9 cellular contexts compared by ENCODE assay signal in genomic region chr5:34487202-34487879, GRCh38.
DNase-seq lines count a peak whose midpoint lies in the region; ATAC-seq and TF ChIP-seq lines count a peak whose summit lies in the region.
"Had no signal": no experiment of that assay in that cellular context is flagged by ENCODE, and none has a peak within 500 bp of the region (broad histone marks: within the 10 kb centered on the region; RNA-seq: fewer than 3 reads in every experiment).

No MANE protein-coding gene starts in this region.

- no peaks in the 10 kb centered on the region for H3F3A ChIP-seq in MM.1S (ENCODE audit: insufficient read depth, low read length)

- H3K4me1 ChIP-seq in MM.1S (ENCODE audit: low read length) (no peaks in the 10 kb centered on the region), SJCRH30 (peaks cover 16% of the 10 kb centered on the region)

- ATAC-seq in SK-N-SH treated with all-trans-retinoic acid at 6 μM for 48 hours, result 0 out of 3 replicates have a peak, but pooled peaks have one; percentile 17
- no peak for ATAC-seq in GM18505 (IDR thresholded peaks at IDR 0.05; ENCODE audit: unreplicated experiment)

- H3K9me3 ChIP-seq in MM.1S (replicated peaks; ENCODE audit: insufficient read depth, low read length) (no peaks in the 10 kb centered on the region), SJCRH30 (replicated peaks) (no peaks in the 10 kb centered on the region)

- H3K27me3 ChIP-seq in MM.1S (replicated peaks; ENCODE audit: insufficient read depth, low read length) (no peaks in the 10 kb centered on the region), SJCRH30 (no peaks in the 10 kb centered on the region)

- H3K4me2 ChIP-seq in MM.1S (ENCODE audit: low read depth, low read length), result no peak overlapping the region

- no peaks in the 10 kb centered on the region for H4K20me1 ChIP-seq in MM.1S (ENCODE audit: insufficient read depth, low read length)

- DNase-seq in HCEC 1CT (peak; percentile 95), glomerular endothelial cell (ENCODE audit: extremely low read depth, low read depth, low spot score) (peak; percentile 50), smooth muscle cell of the brain vasculature (ENCODE audit: low read depth, low spot score) (peak; percentile 62), MM.1S (no peak), SJCRH30 (no peak), GM13977 (ENCODE audit: low spot score) (no peak)
- DNase-seq: stimulated activated CD4-positive, alpha-beta T cell treated with anti-CD3 and anti-CD28 coated beads, Interleukin-4, amount 100 ng/mL, for 1 hour had no signal

- no peak for TF ChIP-seq POLR2A in GM18505 (IDR thresholded peaks at IDR 0.05; ENCODE audit: borderline replicate concordance, extremely low read depth, insufficient read depth, insufficient read length)

- no peaks in the 10 kb centered on the region for H3K9me2 ChIP-seq in MM.1S (replicated peaks; ENCODE audit: insufficient read depth, low read length)

- TF ChIP-seq CTCF in MM.1S (IDR thresholded peaks at IDR 0.05; ENCODE audit: low read length) (no peak), GM13977 (IDR thresholded peaks at IDR 0.05; ENCODE audit: extremely low read depth, insufficient read depth, missing control alignments) (no peak)

- no peak overlapping the region for H2AFZ ChIP-seq in MM.1S (ENCODE audit: low read length)

- H3K36me3 ChIP-seq in MM.1S (replicated peaks; ENCODE audit: insufficient read depth, low read length), result no peaks in the 10 kb centered on the region
- H3K36me3 ChIP-seq in SJCRH30, result no peaks in the 10 kb centered on the region

- H3K9ac ChIP-seq in MM.1S (ENCODE audit: low read length), result no peak overlapping the region

- in situ Hi-C loops in GM13977 (cut with MboI; ENCODE audit: low pct_unique_long_range_greater_than_20kb, low sequenced_read_pairs, unreplicated experiment), result loop anchor here (10.0 kb wide), 1 partner anchor 417 kb away; no protein-coding TSS in a partner anchor

- no peak overlapping the region for H3K27ac ChIP-seq in MM.1S (ENCODE audit: low read length)
- H3K27ac ChIP-seq in SJCRH30, result no peak overlapping the region

- no peaks in the 10 kb centered on the region for H3K79me2 ChIP-seq in MM.1S (ENCODE audit: low read length)

- H3K4me3 ChIP-seq in MM.1S (ENCODE audit: low read length) (no peak overlapping the region), SJCRH30 (no peak overlapping the region)

TF ChIP-seq in SK-N-SH treated with all-trans-retinoic acid at 6 μM for 48 hours, 23 proteins besides CTCF, POLR2A, EP300 and RAD21:
- TF ChIP-seq BACH2 (CRISPR knock-in tag; IDR thresholded peaks at IDR 0.05; ENCODE audit: borderline replicate concordance) (no peak), ZFP3 (CRISPR knock-in tag; IDR thresholded peaks at IDR 0.05) (no peak), PATZ1 (CRISPR knock-in tag; IDR thresholded peaks at IDR 0.05; ENCODE audit: borderline replicate concordance) (no peak), OSR1 (CRISPR knock-in tag; IDR thresholded peaks at IDR 0.05) (no peak), CSDC2 (CRISPR knock-in tag; IDR thresholded peaks at IDR 0.05) (no peak), ARNTL (CRISPR knock-in tag; IDR thresholded peaks at IDR 0.05; ENCODE audit: borderline replicate concordance, low read depth) (no peak), ZNF8 (CRISPR knock-in tag; IDR thresholded peaks at IDR 0.05) (no peak), GLIS3 (CRISPR knock-in tag; IDR thresholded peaks at IDR 0.05) (no peak), ZNF565 (CRISPR knock-in tag; conservative IDR thresholded peaks at IDR 0.05; ENCODE audit: low read depth) (no peak), TOX (CRISPR knock-in tag; IDR thresholded peaks at IDR 0.05; ENCODE audit: borderline replicate concordance) (no peak)
- TF ChIP-seq, protein P1, sequence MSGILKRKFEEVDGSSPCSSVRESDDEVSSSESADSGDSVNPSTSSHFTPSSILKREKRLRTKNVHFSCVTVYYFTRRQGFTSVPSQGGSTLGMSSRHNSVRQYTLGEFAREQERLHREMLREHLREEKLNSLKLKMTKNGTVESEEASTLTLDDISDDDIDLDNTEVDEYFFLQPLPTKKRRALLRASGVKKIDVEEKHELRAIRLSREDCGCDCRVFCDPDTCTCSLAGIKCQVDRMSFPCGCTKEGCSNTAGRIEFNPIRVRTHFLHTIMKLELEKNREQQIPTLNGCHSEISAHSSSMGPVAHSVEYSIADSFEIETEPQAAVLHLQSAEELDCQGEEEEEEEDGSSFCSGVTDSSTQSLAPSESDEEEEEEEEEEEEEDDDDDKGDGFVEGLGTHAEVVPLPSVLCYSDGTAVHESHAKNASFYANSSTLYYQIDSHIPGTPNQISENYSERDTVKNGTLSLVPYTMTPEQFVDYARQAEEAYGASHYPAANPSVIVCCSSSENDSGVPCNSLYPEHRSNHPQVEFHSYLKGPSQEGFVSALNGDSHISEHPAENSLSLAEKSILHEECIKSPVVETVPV (CRISPR knock-in tag; IDR thresholded peaks at IDR 0.05), result no peak
- TF ChIP-seq, protein P2, sequence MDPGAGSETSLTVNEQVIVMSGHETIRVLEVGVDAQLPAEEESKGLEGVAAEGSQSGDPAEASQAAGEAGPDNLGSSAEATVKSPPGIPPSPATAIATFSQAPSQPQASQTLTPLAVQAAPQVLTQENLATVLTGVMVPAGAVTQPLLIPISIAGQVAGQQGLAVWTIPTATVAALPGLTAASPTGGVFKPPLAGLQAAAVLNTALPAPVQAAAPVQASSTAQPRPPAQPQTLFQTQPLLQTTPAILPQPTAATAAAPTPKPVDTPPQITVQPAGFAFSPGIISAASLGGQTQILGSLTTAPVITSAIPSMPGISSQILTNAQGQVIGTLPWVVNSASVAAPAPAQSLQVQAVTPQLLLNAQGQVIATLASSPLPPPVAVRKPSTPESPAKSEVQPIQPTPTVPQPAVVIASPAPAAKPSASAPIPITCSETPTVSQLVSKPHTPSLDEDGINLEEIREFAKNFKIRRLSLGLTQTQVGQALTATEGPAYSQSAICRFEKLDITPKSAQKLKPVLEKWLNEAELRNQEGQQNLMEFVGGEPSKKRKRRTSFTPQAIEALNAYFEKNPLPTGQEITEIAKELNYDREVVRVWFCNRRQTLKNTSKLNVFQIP (CRISPR knock-in tag; IDR thresholded peaks at IDR 0.05; ENCODE audit: borderline replicate concordance, low read depth), result no peak
- TF ChIP-seq, protein P3, sequence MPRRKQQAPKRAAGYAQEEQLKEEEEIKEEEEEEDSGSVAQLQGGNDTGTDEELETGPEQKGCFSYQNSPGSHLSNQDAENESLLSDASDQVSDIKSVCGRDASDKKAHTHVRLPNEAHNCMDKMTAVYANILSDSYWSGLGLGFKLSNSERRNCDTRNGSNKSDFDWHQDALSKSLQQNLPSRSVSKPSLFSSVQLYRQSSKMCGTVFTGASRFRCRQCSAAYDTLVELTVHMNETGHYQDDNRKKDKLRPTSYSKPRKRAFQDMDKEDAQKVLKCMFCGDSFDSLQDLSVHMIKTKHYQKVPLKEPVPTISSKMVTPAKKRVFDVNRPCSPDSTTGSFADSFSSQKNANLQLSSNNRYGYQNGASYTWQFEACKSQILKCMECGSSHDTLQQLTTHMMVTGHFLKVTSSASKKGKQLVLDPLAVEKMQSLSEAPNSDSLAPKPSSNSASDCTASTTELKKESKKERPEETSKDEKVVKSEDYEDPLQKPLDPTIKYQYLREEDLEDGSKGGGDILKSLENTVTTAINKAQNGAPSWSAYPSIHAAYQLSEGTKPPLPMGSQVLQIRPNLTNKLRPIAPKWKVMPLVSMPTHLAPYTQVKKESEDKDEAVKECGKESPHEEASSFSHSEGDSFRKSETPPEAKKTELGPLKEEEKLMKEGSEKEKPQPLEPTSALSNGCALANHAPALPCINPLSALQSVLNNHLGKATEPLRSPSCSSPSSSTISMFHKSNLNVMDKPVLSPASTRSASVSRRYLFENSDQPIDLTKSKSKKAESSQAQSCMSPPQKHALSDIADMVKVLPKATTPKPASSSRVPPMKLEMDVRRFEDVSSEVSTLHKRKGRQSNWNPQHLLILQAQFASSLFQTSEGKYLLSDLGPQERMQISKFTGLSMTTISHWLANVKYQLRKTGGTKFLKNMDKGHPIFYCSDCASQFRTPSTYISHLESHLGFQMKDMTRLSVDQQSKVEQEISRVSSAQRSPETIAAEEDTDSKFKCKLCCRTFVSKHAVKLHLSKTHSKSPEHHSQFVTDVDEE (CRISPR knock-in tag; IDR thresholded peaks at IDR 0.05), result no peak

Comparison
In these comparisons a context has a peak if more than half of its experiments do, and no peak if none do; other contexts are left out.
1. DNase-seq: peak in HCEC 1CT (single experiment), glomerular endothelial cell (single experiment) and smooth muscle cell of the brain vasculature (single experiment); none in MM.1S (single experiment), SJCRH30 (0 of 2) and GM13977 (single experiment).